Comparison of ENCODE assay signal across 9 cellular contexts in genomic region chr3:177835008-177835407, GRCh38.
DNase-seq lines count a peak whose midpoint lies in the region; ATAC-seq and TF ChIP-seq lines count a peak whose summit lies in the region.
"Had no signal": no experiment of that assay in that cellular context is flagged by ENCODE, and none has a peak within 500 bp of the region (broad histone marks: within the 10 kb centered on the region; RNA-seq: fewer than 3 reads in every experiment).

No MANE protein-coding gene starts in this region.

- no peak overlapping the region for H3K27ac Mint-ChIP-seq in activated CD4-positive, alpha-beta memory T cell treated with anti-CD3 and anti-CD28 coated beads for 36 hours

- no peaks in the 10 kb centered on the region for H3K36me3 Mint-ChIP-seq in activated CD4-positive, alpha-beta memory T cell treated with anti-CD3 and anti-CD28 coated beads for 36 hours

- no peak overlapping the region for H3K4me3 ChIP-seq in HEK293 (ENCODE audit: low read depth, low read length)
- H3K4me3 ChIP-seq in choroid plexus epithelial cell (ENCODE audit: low read depth, low read length) = no peak overlapping the region
- no peak overlapping the region for H3K4me3 ChIP-seq in skeletal muscle cell (ENCODE audit: low read depth, low read length)

- intact Hi-C loops in activated CD4-positive, alpha-beta memory T cell treated with anti-CD3 and anti-CD28 coated beads for 36 hours (cut with micrococcal nuclease) = no loop called here
- intact Hi-C loops in posterior vena cava (cut with DNase I) = no loop called here

- no peak for ATAC-seq in GM19395 (IDR thresholded peaks at IDR 0.05; ENCODE audit: unreplicated experiment)

- DNase-seq in NOMO-1 treated with DMSO at 0.1 percent for 48 hours (lab: John Stamatoyannopoulos, UW; ENCODE audit: unreplicated experiment) = peak; percentile 94
- DNase-seq in choroid plexus epithelial cell (ENCODE audit: low read depth) = peak; percentile 97
- DNase-seq in skeletal muscle cell (ENCODE audit: low read depth) = peak; percentile 93
- DNase-seq in cerebellar nuclear complex (lab: John Stamatoyannopoulos, UW) = no peak
- no peak for DNase-seq in activated CD4-positive, alpha-beta memory T cell treated with anti-CD3 and anti-CD28 coated beads for 36 hours
- DNase-seq in posterior vena cava (ENCODE audit: low spot score) = no peak
- DNase-seq: MM.1S had no signal

- H3K9me3 ChIP-seq in HEK293 (ENCODE audit: control insufficient read depth, insufficient read depth, low read depth, low read length) = no peaks in the 10 kb centered on the region

- no peak overlapping the region; the same call in 1 of the 2 replicates for H3K27ac ChIP-seq in HEK293 (ENCODE audit: extremely low read depth, low read depth, low read length)

- peaks cover 6% of the 10 kb centered on the region; the same call in 1 of the 2 replicates for H3K4me1 ChIP-seq in HEK293 (ENCODE audit: control insufficient read depth, insufficient read depth, low read length)

- no peaks in the 10 kb centered on the region for H3K27me3 Mint-ChIP-seq in activated CD4-positive, alpha-beta memory T cell treated with anti-CD3 and anti-CD28 coated beads for 36 hours

- H3K4me1 Mint-ChIP-seq in activated CD4-positive, alpha-beta memory T cell treated with anti-CD3 and anti-CD28 coated beads for 36 hours (ENCODE audit: low read depth) = peaks cover 3% of the 10 kb centered on the region

- H3K36me3 ChIP-seq in HEK293 (ENCODE audit: control insufficient read depth in 2 of 2, insufficient read depth in 1 of 2, low read length in 2 of 2) = no peaks in the 10 kb centered on the region

- no peak overlapping the region for H3K4me3 Mint-ChIP-seq in activated CD4-positive, alpha-beta memory T cell treated with anti-CD3 and anti-CD28 coated beads for 36 hours

- H3K9me3 Mint-ChIP-seq in activated CD4-positive, alpha-beta memory T cell treated with anti-CD3 and anti-CD28 coated beads for 36 hours = no peaks in the 10 kb centered on the region

- POLR2A ChIA-PET in HEK293 (lab: Yijun Ruan, JAX) = no interaction called here
- POLR2A ChIA-PET in activated CD4-positive, alpha-beta memory T cell treated with anti-CD3 and anti-CD28 coated beads for 36 hours (lab: Charles Lee) = no interaction called here

- CTCF ChIA-PET in HEK293 (lab: Yijun Ruan, JAX) = no interaction called here
- CTCF ChIA-PET in activated CD4-positive, alpha-beta memory T cell treated with anti-CD3 and anti-CD28 coated beads for 36 hours (lab: Charles Lee) = no interaction called here

- TF ChIP-seq CTCF in HEK293 (tag by site-specific recombination; IDR thresholded peaks at IDR 0.05) (no peak), choroid plexus epithelial cell (conservative IDR thresholded peaks at IDR 0.05; ENCODE audit: low read depth, low read length) (no peak)

TF ChIP-seq in HEK293, 187 proteins besides CTCF, POLR2A, EP300 and RAD21 (continues in another document):
- TF ChIP-seq KLF8 (tag by site-specific recombination; IDR thresholded peaks at IDR 0.05) (no peak), ZNF350 (tag by site-specific recombination; IDR thresholded peaks at IDR 0.05) (no peak), KLF10 (tag by site-specific recombination; IDR thresholded peaks at IDR 0.05) (no peak), ELK4 (IDR thresholded peaks at IDR 0.05; ENCODE audit: borderline replicate concordance, low read depth, low read length) (no peak), ZBTB17 (tag by site-specific recombination; IDR thresholded peaks at IDR 0.05) (no peak), ZFP41 (tag by site-specific recombination; IDR thresholded peaks at IDR 0.05; ENCODE audit: borderline replicate concordance) (no peak), ZBTB8A (tag by site-specific recombination; IDR thresholded peaks at IDR 0.05) (peak; percentile 65), ZNF398 (tag by site-specific recombination; IDR thresholded peaks at IDR 0.05) (no peak), ZNF362 (tag by site-specific recombination; IDR thresholded peaks at IDR 0.05) (no peak), ZNF488 (tag by site-specific recombination; IDR thresholded peaks at IDR 0.05) (0 out of 2 replicates have a peak, but pooled peaks have one; percentile 56), ZNF76 (tag by site-specific recombination; IDR thresholded peaks at IDR 0.05; ENCODE audit: borderline replicate concordance, low read depth) (no peak), PRDM6 (tag by site-specific recombination; IDR thresholded peaks at IDR 0.05) (no peak), ZNF18 (tag by site-specific recombination; IDR thresholded peaks at IDR 0.05) (0 out of 2 replicates have a peak, but pooled peaks have one; percentile 34)

Comparison
In these comparisons a context has a peak if more than half of its experiments do, and no peak if none do; other contexts are left out.
1. DNase-seq: peak in NOMO-1 treated with DMSO at 0.1 percent for 48 hours (single experiment), choroid plexus epithelial cell (single experiment) and skeletal muscle cell (single experiment); none in cerebellar nuclear complex (0 of 2), activated CD4-positive, alpha-beta memory T cell treated with anti-CD3 and anti-CD28 coated beads for 36 hours (single experiment) and posterior vena cava (single experiment).